ENCODE assay signal across 8 cellular contexts in the genomic region with DNA sequence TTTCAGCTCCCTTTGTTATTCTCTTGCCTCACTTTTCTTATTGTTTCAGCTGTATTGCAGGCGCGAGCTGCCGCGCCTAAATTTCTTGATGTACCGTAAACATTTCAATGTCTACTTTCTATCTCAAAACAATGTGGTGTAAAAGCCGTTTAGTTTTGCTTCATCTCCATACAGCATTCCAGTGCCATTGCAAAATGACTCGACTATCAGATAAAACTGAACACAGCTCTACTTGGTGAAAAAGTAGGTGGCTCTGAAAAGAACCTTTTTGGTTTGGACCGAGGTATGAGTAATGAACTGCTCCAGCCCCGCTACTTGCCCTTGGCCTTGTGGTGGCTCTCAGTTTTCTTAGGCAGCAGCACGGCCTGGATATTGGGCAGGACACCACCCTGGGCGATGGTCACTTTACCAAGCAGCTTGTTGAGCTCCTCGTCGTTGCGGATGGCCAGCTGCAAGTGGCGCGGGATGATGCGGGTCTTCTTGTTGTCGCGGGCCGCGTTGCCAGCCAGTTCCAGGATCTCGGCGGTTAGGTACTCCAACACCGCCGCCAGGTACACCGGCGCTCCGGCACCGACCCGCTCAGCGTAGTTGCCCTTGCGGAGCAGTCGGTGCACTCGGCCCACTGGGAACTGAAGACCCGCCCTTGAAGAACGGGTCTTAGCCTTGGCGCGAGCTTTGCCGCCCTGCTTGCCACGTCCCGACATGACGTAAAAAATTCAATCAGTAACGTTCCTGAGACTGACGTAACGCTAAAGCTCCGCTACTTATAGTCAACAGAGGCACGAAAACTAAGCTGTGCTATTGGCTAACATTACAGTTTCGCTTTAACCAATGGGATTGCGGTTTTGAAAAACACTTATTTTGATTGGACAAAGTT.
DNase-seq lines count a peak whose midpoint lies in the region; ATAC-seq, FAIRE-seq and TF ChIP-seq lines count a peak whose summit lies in the region.

No MANE protein-coding gene starts in this region.

- H3K4me1 ChIP-seq in GM12878 (ENCODE audit: control insufficient read depth, insufficient read depth, low read length): no peaks in the 10 kb centered on the region

- peak overlapping the region; percentile 78 for H3K4me2 ChIP-seq in GM12878 (ENCODE audit: control insufficient read depth, insufficient read depth)

- TF ChIP-seq EP300 in GM12878 (IDR thresholded peaks at IDR 0.05; ENCODE audit: borderline replicate concordance in 1 of 2, control insufficient read depth in 1 of 2, low read depth in 2 of 2, low read length in 2 of 2): 0 out of 4 replicates have a peak, but pooled peaks of 1 of the 2 experiments have one; percentile 6

- H4K20me1 ChIP-seq in GM12878 (ENCODE audit: control insufficient read depth, insufficient read depth): no peaks in the 10 kb centered on the region

- H3K27ac ChIP-seq in 22Rv1 (peak overlapping the region; percentile 100), GM12878 (ENCODE audit: control insufficient read depth, insufficient read depth) (peak overlapping the region; percentile 93)

- TF ChIP-seq CTCF in 22Rv1 (IDR thresholded peaks at IDR 0.05): no peak
- TF ChIP-seq CTCF in GM12878 (IDR thresholded peaks at IDR 0.05 in 2 of 3, conservative IDR thresholded peaks at IDR 0.05 in 1 of 3; ENCODE audit: control insufficient read depth in 2 of 3, extremely low read depth in 1 of 3, insufficient read depth in 1 of 3, low read depth in 3 of 3, low read length in 3 of 3): no peak

- H3K36me3 ChIP-seq in GM12878 (ENCODE audit: control insufficient read depth in 2 of 2, insufficient read depth in 2 of 2, low read length in 1 of 2): no peaks in the 10 kb centered on the region; a peak in 1 of 4 replicates

- peak; percentile 83 for DNase-seq in NCI-H187 treated with DMSO at 0.1 percent for 48 hours (lab: John Stamatoyannopoulos, UW)
- peak; percentile 64 for DNase-seq in T-helper 9 cell
- DNase-seq in GM12878 (ENCODE audit: low read depth, low spot score): peak; percentile 100
- DNase-seq in hippocampal formation (lab: John Stamatoyannopoulos, UW): peak; percentile 49 to 89
- peak; percentile 95 for DNase-seq in retina

- in situ Hi-C loops in GM12878 (cut with MboI): loop anchor here (5.0 to 10.0 kb wide), 3 partner anchors 54 to 1713 kb away; a partner anchor contains a TSS

- H3K27me3 ChIP-seq in GM12878 (replicated peaks in 1 of 2; ENCODE audit: control insufficient read depth in 2 of 2, insufficient read depth in 2 of 2, low read length in 1 of 2): no peaks in the 10 kb centered on the region

- no peak for TF ChIP-seq RAD21 in GM12878 (IDR thresholded peaks at IDR 0.05; ENCODE audit: insufficient read depth, low read depth, low read length)

- peak; percentile 90 for FAIRE-seq in GM12878 (lab: Jason Lieb, UNC)

- RAD21 ChIA-PET in GM12878 (lab: Charles Lee; ENCODE audit: unreplicated experiment): interaction anchor here (0.5 to 6.1 kb wide), 17 partner anchors 15 to 704 kb away, joined by 3 to 74 read pairs (median 4); a partner anchor contains a TSS

- ATAC-seq in GM18508 (IDR thresholded peaks at IDR 0.05; ENCODE audit: insufficient read depth, unreplicated experiment): peak; percentile 68
- ATAC-seq in HG02970 (IDR thresholded peaks at IDR 0.05; ENCODE audit: low FRiP score, unreplicated experiment): peak; percentile 81
- peak; percentile 81 for ATAC-seq in GM12878

- SMC1A ChIA-PET in GM12878 (lab: Charles Lee; ENCODE audit: uncharacterized antibody, unreplicated experiment): interaction anchor here (0.7 to 7.6 kb wide), 17 partner anchors 11 to 1644 kb away, joined by 3 to 85 read pairs (median 5); a partner anchor contains a TSS

- intact Hi-C loops in GM12878 (cut with micrococcal nuclease; ENCODE audit: unreplicated experiment): loop anchor here (1.0 to 10.0 kb wide), 3 partner anchors 27 to 297 kb away; a partner anchor contains a TSS

- CTCF ChIA-PET in GM12878 (lab: Yijun Ruan, JAX): interaction anchor here (0.7 to 3.7 kb wide), 11 partner anchors 14 to 676 kb away, joined by 3 to 31 read pairs (median 6); a partner anchor contains a TSS

- TF ChIP-seq POLR2A in GM12878 (IDR thresholded peaks at IDR 0.05; ENCODE audit: low read depth, low read length): peak; percentile 81

- H3K79me2 ChIP-seq in GM12878 (ENCODE audit: control insufficient read depth, insufficient read depth, low read length): peaks cover 48% of the 10 kb centered on the region

- BruUV-seq in GM12878 (replicated peaks; lab: Mats Ljungman, UMichigan): TSS peak; percentile 93

- peak overlapping the region; percentile 78 for H3K4me3 ChIP-seq in GM12878

- H3K9me3 ChIP-seq in GM12878 (replicated peaks; ENCODE audit: control insufficient read depth, insufficient read depth, low read length): no peaks in the 10 kb centered on the region

- H2AFZ ChIP-seq in GM12878 (ENCODE audit: control insufficient read depth, low read depth, low read length): peak overlapping the region; percentile 69

- H3K9ac ChIP-seq in GM12878 (ENCODE audit: control insufficient read depth, insufficient read depth, low read length): peak overlapping the region; percentile 96

- under 1% methylated on average over 49 of the region's 49 CpGs for WGBS in GM12878 (ENCODE audit: insufficient coverage, insufficient replicate concordance, low lambda C conversion rate, missing lambda C conversion rate)

- POLR2A ChIA-PET in GM12878 (lab: Charles Lee): interaction anchor here (0.6 to 6.7 kb wide), 26 partner anchors 9 to 1794 kb away, joined by 3 to 107 read pairs (median 5); a partner anchor contains a TSS

TF ChIP-seq in GM12878, 131 proteins besides CTCF, POLR2A, EP300 and RAD21 (continues in another document):
- TF ChIP-seq, protein P1, sequence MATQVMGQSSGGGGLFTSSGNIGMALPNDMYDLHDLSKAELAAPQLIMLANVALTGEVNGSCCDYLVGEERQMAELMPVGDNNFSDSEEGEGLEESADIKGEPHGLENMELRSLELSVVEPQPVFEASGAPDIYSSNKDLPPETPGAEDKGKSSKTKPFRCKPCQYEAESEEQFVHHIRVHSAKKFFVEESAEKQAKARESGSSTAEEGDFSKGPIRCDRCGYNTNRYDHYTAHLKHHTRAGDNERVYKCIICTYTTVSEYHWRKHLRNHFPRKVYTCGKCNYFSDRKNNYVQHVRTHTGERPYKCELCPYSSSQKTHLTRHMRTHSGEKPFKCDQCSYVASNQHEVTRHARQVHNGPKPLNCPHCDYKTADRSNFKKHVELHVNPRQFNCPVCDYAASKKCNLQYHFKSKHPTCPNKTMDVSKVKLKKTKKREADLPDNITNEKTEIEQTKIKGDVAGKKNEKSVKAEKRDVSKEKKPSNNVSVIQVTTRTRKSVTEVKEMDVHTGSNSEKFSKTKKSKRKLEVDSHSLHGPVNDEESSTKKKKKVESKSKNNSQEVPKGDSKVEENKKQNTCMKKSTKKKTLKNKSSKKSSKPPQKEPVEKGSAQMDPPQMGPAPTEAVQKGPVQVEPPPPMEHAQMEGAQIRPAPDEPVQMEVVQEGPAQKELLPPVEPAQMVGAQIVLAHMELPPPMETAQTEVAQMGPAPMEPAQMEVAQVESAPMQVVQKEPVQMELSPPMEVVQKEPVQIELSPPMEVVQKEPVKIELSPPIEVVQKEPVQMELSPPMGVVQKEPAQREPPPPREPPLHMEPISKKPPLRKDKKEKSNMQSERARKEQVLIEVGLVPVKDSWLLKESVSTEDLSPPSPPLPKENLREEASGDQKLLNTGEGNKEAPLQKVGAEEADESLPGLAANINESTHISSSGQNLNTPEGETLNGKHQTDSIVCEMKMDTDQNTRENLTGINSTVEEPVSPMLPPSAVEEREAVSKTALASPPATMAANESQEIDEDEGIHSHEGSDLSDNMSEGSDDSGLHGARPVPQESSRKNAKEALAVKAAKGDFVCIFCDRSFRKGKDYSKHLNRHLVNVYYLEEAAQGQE (IDR thresholded peaks at IDR 0.05; ENCODE audit: low read depth, low read length): no peak
- no peak for TF ChIP-seq CHD4 (IDR thresholded peaks at IDR 0.05)
- no peak; the same call in 1 of the 2 replicates for TF ChIP-seq JUND (IDR thresholded peaks at IDR 0.05; ENCODE audit: low read depth, low read length)
- TF ChIP-seq, protein P2, sequence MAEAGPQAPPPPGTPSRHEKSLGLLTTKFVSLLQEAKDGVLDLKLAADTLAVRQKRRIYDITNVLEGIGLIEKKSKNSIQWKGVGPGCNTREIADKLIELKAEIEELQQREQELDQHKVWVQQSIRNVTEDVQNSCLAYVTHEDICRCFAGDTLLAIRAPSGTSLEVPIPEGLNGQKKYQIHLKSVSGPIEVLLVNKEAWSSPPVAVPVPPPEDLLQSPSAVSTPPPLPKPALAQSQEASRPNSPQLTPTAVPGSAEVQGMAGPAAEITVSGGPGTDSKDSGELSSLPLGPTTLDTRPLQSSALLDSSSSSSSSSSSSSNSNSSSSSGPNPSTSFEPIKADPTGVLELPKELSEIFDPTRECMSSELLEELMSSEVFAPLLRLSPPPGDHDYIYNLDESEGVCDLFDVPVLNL (IDR thresholded peaks at IDR 0.05; ENCODE audit: low read depth, low read length): no peak
- TF ChIP-seq, protein P3, sequence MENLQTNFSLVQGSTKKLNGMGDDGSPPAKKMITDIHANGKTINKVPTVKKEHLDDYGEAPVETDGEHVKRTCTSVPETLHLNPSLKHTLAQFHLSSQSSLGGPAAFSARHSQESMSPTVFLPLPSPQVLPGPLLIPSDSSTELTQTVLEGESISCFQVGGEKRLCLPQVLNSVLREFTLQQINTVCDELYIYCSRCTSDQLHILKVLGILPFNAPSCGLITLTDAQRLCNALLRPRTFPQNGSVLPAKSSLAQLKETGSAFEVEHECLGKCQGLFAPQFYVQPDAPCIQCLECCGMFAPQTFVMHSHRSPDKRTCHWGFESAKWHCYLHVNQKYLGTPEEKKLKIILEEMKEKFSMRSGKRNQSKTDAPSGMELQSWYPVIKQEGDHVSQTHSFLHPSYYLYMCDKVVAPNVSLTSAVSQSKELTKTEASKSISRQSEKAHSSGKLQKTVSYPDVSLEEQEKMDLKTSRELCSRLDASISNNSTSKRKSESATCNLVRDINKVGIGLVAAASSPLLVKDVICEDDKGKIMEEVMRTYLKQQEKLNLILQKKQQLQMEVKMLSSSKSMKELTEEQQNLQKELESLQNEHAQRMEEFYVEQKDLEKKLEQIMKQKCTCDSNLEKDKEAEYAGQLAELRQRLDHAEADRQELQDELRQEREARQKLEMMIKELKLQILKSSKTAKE (IDR thresholded peaks at IDR 0.05; ENCODE audit: low read depth, poor library complexity, severe bottlenecking): peak; percentile 80

Comparison
In these comparisons a context has a peak if more than half of its experiments do, and no peak if none do; other contexts are left out.
1. Peak in every context shown above with its lines: DNase-seq, ATAC-seq, H3K4me3 ChIP-seq and H3K27ac ChIP-seq.